Comparison of ENCODE assay signal across 15 cellular contexts in genomic region chr4:10153161-10153560, GRCh38.
DNase-seq lines count a peak whose midpoint lies in the region; TF ChIP-seq lines count a peak whose summit lies in the region.
"Had no signal": no experiment of that assay in that cellular context is flagged by ENCODE, and none has a peak within 500 bp of the region (broad histone marks: within the 10 kb centered on the region; RNA-seq: fewer than 3 reads in every experiment).

No MANE protein-coding gene starts in this region.

- H4K20me1 ChIP-seq in MM.1S (ENCODE audit: insufficient read depth, low read length): no peaks in the 10 kb centered on the region

- H3K27ac ChIP-seq in MM.1S (ENCODE audit: low read length): peak overlapping the region; percentile 57
- H3K27ac ChIP-seq: 22Rv1, GM23248 had no signal

- H3K4me2 ChIP-seq in MM.1S (ENCODE audit: low read depth, low read length): no peak overlapping the region

- no peaks in the 10 kb centered on the region for H3K79me2 ChIP-seq in MM.1S (ENCODE audit: low read length)

- H3K9me3 ChIP-seq in MM.1S (replicated peaks; ENCODE audit: insufficient read depth, low read length): no peaks in the 10 kb centered on the region
- H3K9me3 ChIP-seq: Caco-2 had no signal

- H3K9me2 ChIP-seq in MM.1S (replicated peaks; ENCODE audit: insufficient read depth, low read length): no peaks in the 10 kb centered on the region

- H3K36me3 ChIP-seq in MM.1S (replicated peaks; ENCODE audit: insufficient read depth, low read length): no peaks in the 10 kb centered on the region

- H3K4me1 ChIP-seq in MM.1S (ENCODE audit: low read length): peaks cover 18% of the 10 kb centered on the region
- H3K4me1 ChIP-seq: Caco-2 had no signal

- H3F3A ChIP-seq in MM.1S (ENCODE audit: insufficient read depth, low read length): no peaks in the 10 kb centered on the region; the same call in 1 of the 2 replicates

- no peaks in the 10 kb centered on the region for H3K27me3 ChIP-seq in MM.1S (replicated peaks; ENCODE audit: insufficient read depth, low read length)

- H3K4me3 ChIP-seq in MM.1S (ENCODE audit: low read length): no peak overlapping the region
- H3K4me3 ChIP-seq: GM23248 had no signal

- peak; percentile 7 for DNase-seq in DMS53 (lab: John Stamatoyannopoulos, UW)
- no peak for DNase-seq in DMS53 treated with DMSO at 0.1 percent for 48 hours (lab: John Stamatoyannopoulos, UW; ENCODE audit: unreplicated experiment)
- peak; percentile 80 for DNase-seq in MM.1S
- DNase-seq in EL: no peak
- DNase-seq in GM03348 (ENCODE audit: low spot score): no peak
- DNase-seq in DMS153 (lab: John Stamatoyannopoulos, UW): no peak
- DNase-seq: Caco-2; CD8-positive, alpha-beta memory T cell; DMS79; GM23248; IMR-90; Kasumi-1; KBM-7 had no signal

- no peak overlapping the region for H3K9ac ChIP-seq in MM.1S (ENCODE audit: low read length)
- H3K9ac ChIP-seq: GM23248 had no signal

- no peak overlapping the region for H2AFZ ChIP-seq in MM.1S (ENCODE audit: low read length)
- H2AFZ ChIP-seq: GM23248 had no signal

- TF ChIP-seq CTCF in GM12873 (IDR thresholded peaks at IDR 0.05; ENCODE audit: insufficient read depth, low read depth, low read length, missing control alignments) (peak; percentile 1), MM.1S (IDR thresholded peaks at IDR 0.05; ENCODE audit: low read length) (peak; percentile 27)

Comparison
In these comparisons a context has a peak if more than half of its experiments do, and no peak if none do; other contexts are left out.
1. DNase-seq: peak in DMS53 (single experiment) and MM.1S (single experiment); none in DMS53 treated with DMSO at 0.1 percent for 48 hours (single experiment), EL (single experiment), GM03348 (single experiment) and DMS153 (single experiment).